Comparison of ENCODE assay signal across 33 cellular contexts in genomic region chr20:58051367-58051766, GRCh38.
"Had no signal": no experiment of that assay in that cellular context is flagged by ENCODE, and none has a peak within 500 bp of the region (broad histone marks: within the 10 kb centered on the region; RNA-seq: fewer than 3 reads in every experiment).

No MANE protein-coding gene starts in this region.

- FAIRE-seq: astrocyte, bronchial epithelial cell had no signal

- H3K4me1 ChIP-seq: adrenal gland, body of pancreas had no signal

- H3K36me3 ChIP-seq: adrenal gland, ascending aorta, brain microvascular endothelial cell, breast epithelium, cardiac muscle cell had no signal

- H3K27me3 ChIP-seq: adrenal gland, ascending aorta, body of pancreas, breast epithelium, cardiac muscle cell had no signal

- H3K27ac ChIP-seq: adrenal gland, ascending aorta, body of pancreas, brain microvascular endothelial cell, breast epithelium, cardiac muscle cell had no signal

- H3K9me3 ChIP-seq: adrenal gland, body of pancreas, breast epithelium had no signal

- DNase-seq: activated effector memory CD4-positive, alpha-beta T cell treated with anti-CD3 and anti-CD28 coated beads, Interleukin-2, amount 50 U/mL, for 16 hours; activated effector memory CD4-positive, alpha-beta T cell treated with Interleukin-2 at 50 U/mL for 16 hours; activated gamma-delta T cell; activated gamma-delta T cell treated with Interleukin-2 at 50 U/mL for 16 hours; activated naive CD4-positive, alpha-beta T cell; activated naive CD4-positive, alpha-beta T cell treated with anti-CD3 and anti-CD28 coated beads for 36 hours; activated naive CD4-positive, alpha-beta T cell treated with anti-CD3 and anti-CD28 coated beads, Interleukin-2, amount 10 ng/mL, durations not matched to agents 7 days and 5 days; activated naive CD4-positive, alpha-beta T cell treated with anti-CD3 and anti-CD28 coated beads, Interleukin-2, amount 50 U/mL, for 16 hours; activated naive CD4-positive, alpha-beta T cell treated with Interleukin-2 at 50 U/mL for 16 hours; activated naive CD8-positive, alpha-beta T cell treated with anti-CD3 and anti-CD28 coated beads for 36 hours; activated naive CD8-positive, alpha-beta T cell treated with anti-CD3 and anti-CD28 coated beads, Interleukin-2, amount 10 ng/mL, durations not matched to agents 7 days and 5 days; activated naive CD8-positive, alpha-beta T cell treated with anti-CD3 and anti-CD28 coated beads, Interleukin-2, amount 50 U/mL, for 24 hours; activated T-cell treated with anti-CD3 and anti-CD28 coated beads, Interleukin-2, amount 50 U/mL, for 24 hours; activated T-cell treated with anti-CD3 and anti-CD28 coated beads, Interleukin-2, amount 50 U/mL, for 4 hours; activated T-cell treated with anti-CD3 and anti-CD28 coated beads, Interleukin-2, amount 50 U/mL, for 48 hours; activated T-cell treated with anti-CD3 and anti-CD28 coated beads, Interleukin-2, amount 50 U/mL, for 72 hours; adrenal gland; amniotic stem cell; amygdala; anterior cingulate cortex; aorta; body of pancreas; brain microvascular endothelial cell; caudate nucleus; central memory CD4-positive, alpha-beta T cell; cerebellar nuclear complex had no signal

- H3K4me3 ChIP-seq: adrenal gland, ascending aorta, body of pancreas, breast epithelium, cardiac muscle cell had no signal

- ATAC-seq: activated naive CD4-positive, alpha-beta T cell treated with anti-CD3 and anti-CD28 coated beads, Interleukin-2, amount 50 U/mL, for 72 hours; activated naive CD8-positive, alpha-beta T cell treated with anti-CD3 and anti-CD28 coated beads, Interleukin-2, amount 50 U/mL, for 24 hours; activated T-cell treated with anti-CD3 and anti-CD28 coated beads, Interleukin-2, amount 50 U/mL, for 4 hours; activated T-cell treated with anti-CD3 and anti-CD28 coated beads, Interleukin-2, amount 50 U/mL, for 72 hours; activated T-helper 17 cell treated with anti-CD3 and anti-CD28 coated beads, Interleukin-2, amount 50 U/mL, for 72 hours; body of pancreas had no signal
